Comparison of ENCODE assay signal across 1 cellular context in the genomic region with DNA sequence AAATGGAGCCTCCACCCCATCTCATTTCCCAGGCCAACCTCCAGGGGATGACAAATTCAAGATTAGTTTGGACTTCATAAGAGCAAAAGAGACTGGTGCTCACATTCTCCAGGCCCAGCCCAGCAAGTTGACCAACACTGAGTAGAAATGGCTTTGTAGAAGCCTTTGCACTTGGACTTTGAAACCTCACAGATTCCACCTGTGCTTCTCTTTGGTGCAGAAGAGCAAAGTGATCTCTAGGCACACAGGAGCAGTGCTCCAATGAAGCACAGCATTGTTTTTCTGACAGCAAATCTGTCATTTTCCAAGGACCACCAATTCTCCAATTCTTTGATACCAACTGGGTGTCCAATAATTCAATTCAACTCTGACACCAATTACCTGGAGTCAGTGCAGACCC.
TF ChIP-seq lines count a peak whose summit lies in the region.

No MANE protein-coding gene starts in this region.

TF ChIP-seq in HepG2, 621 proteins besides CTCF, POLR2A, EP300 and RAD21 (continued from another document and continues in another):
- TF ChIP-seq HNF4G (IDR thresholded peaks at IDR 0.05; ENCODE audit: borderline replicate concordance, low read depth, low read length) = peak; percentile 70; the same call in 1 of the 2 replicates
- no peak for TF ChIP-seq HNF4G (CRISPR knock-in tag; IDR thresholded peaks at IDR 0.05; ENCODE audit: borderline replicate concordance, low read depth)
- no peak for TF ChIP-seq SMAD3 (CRISPR knock-in tag; IDR thresholded peaks at IDR 0.05)
- TF ChIP-seq, protein P1, sequence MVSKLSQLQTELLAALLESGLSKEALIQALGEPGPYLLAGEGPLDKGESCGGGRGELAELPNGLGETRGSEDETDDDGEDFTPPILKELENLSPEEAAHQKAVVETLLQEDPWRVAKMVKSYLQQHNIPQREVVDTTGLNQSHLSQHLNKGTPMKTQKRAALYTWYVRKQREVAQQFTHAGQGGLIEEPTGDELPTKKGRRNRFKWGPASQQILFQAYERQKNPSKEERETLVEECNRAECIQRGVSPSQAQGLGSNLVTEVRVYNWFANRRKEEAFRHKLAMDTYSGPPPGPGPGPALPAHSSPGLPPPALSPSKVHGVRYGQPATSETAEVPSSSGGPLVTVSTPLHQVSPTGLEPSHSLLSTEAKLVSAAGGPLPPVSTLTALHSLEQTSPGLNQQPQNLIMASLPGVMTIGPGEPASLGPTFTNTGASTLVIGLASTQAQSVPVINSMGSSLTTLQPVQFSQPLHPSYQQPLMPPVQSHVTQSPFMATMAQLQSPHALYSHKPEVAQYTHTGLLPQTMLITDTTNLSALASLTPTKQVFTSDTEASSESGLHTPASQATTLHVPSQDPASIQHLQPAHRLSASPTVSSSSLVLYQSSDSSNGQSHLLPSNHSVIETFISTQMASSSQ (IDR thresholded peaks at IDR 0.05; ENCODE audit: low read depth) = no peak
- TF ChIP-seq, protein P1 (CRISPR knock-in tag; IDR thresholded peaks at IDR 0.05; ENCODE audit: borderline replicate concordance) = no peak
- no peak for TF ChIP-seq ZNF780A (CRISPR knock-in tag; IDR thresholded peaks at IDR 0.05)
- TF ChIP-seq RXRA (CRISPR knock-in tag; IDR thresholded peaks at IDR 0.05) = no peak
- no peak for TF ChIP-seq ZNF343 (CRISPR knock-in tag; IDR thresholded peaks at IDR 0.05)
- no peak for TF ChIP-seq YY1 (IDR thresholded peaks at IDR 0.05; ENCODE audit: insufficient read depth, insufficient replicate concordance, low read depth, low read length)
- TF ChIP-seq DPF2 (CRISPR knock-in tag; IDR thresholded peaks at IDR 0.05; ENCODE audit: borderline replicate concordance, low read depth) = no peak
- no peak for TF ChIP-seq FOXJ3 (CRISPR knock-in tag; IDR thresholded peaks at IDR 0.05; ENCODE audit: borderline replicate concordance)
- TF ChIP-seq CBX1 (IDR thresholded peaks at IDR 0.05; ENCODE audit: low read depth) = no peak
- TF ChIP-seq ZNF207 (IDR thresholded peaks at IDR 0.05; ENCODE audit: borderline replicate concordance) = no peak
- TF ChIP-seq SP1 (IDR thresholded peaks at IDR 0.05) = no peak
- TF ChIP-seq SP1 (CRISPR knock-in tag; IDR thresholded peaks at IDR 0.05) = no peak
- peak; percentile 77; the same call in 1 of the 2 replicates for TF ChIP-seq ZNF292 (CRISPR knock-in tag; IDR thresholded peaks at IDR 0.05; ENCODE audit: borderline replicate concordance, low read depth)
- TF ChIP-seq, protein P2, sequence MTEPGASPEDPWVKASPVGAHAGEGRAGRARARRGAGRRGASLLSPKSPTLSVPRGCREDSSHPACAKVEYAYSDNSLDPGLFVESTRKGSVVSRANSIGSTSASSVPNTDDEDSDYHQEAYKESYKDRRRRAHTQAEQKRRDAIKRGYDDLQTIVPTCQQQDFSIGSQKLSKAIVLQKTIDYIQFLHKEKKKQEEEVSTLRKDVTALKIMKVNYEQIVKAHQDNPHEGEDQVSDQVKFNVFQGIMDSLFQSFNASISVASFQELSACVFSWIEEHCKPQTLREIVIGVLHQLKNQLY (CRISPR knock-in tag; IDR thresholded peaks at IDR 0.05) = no peak
- no peak for TF ChIP-seq CBX2 (IDR thresholded peaks at IDR 0.05; ENCODE audit: low read depth, low read length)
- TF ChIP-seq CBX2 (CRISPR knock-in tag; IDR thresholded peaks at IDR 0.05; ENCODE audit: low read depth) = no peak
- TF ChIP-seq ZSCAN22 (CRISPR knock-in tag; IDR thresholded peaks at IDR 0.05) = no peak
- TF ChIP-seq, protein P3, sequence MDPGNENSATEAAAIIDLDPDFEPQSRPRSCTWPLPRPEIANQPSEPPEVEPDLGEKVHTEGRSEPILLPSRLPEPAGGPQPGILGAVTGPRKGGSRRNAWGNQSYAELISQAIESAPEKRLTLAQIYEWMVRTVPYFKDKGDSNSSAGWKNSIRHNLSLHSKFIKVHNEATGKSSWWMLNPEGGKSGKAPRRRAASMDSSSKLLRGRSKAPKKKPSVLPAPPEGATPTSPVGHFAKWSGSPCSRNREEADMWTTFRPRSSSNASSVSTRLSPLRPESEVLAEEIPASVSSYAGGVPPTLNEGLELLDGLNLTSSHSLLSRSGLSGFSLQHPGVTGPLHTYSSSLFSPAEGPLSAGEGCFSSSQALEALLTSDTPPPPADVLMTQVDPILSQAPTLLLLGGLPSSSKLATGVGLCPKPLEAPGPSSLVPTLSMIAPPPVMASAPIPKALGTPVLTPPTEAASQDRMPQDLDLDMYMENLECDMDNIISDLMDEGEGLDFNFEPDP (CRISPR knock-in tag; conservative IDR thresholded peaks at IDR 0.05) = no peak
- TF ChIP-seq CHD2 (IDR thresholded peaks at IDR 0.05; ENCODE audit: low read depth, low read length) = no peak
- TF ChIP-seq, protein P4, sequence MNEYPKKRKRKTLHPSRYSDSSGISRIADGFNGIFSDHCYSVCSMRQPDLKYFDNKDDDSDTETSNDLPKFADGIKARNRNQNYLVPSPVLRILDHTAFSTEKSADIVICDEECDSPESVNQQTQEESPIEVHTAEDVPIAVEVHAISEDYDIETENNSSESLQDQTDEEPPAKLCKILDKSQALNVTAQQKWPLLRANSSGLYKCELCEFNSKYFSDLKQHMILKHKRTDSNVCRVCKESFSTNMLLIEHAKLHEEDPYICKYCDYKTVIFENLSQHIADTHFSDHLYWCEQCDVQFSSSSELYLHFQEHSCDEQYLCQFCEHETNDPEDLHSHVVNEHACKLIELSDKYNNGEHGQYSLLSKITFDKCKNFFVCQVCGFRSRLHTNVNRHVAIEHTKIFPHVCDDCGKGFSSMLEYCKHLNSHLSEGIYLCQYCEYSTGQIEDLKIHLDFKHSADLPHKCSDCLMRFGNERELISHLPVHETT (CRISPR knock-in tag; conservative IDR thresholded peaks at IDR 0.05) = no peak
- no peak for TF ChIP-seq TBX2 (CRISPR knock-in tag; IDR thresholded peaks at IDR 0.05; ENCODE audit: borderline replicate concordance)
- peak; percentile 25; the same call in 1 of the 2 replicates for TF ChIP-seq KDM1A (CRISPR knock-in tag; IDR thresholded peaks at IDR 0.05)
- TF ChIP-seq TRIM24 (CRISPR knock-in tag; IDR thresholded peaks at IDR 0.05) = 0 out of 2 replicates have a peak, but pooled peaks have one; percentile 35
- TF ChIP-seq ZNF263 (CRISPR knock-in tag; IDR thresholded peaks at IDR 0.05) = peak; percentile 60
- TF ChIP-seq KDM5A (IDR thresholded peaks at IDR 0.05; ENCODE audit: borderline replicate concordance, low read length) = no peak
- TF ChIP-seq, protein P5, sequence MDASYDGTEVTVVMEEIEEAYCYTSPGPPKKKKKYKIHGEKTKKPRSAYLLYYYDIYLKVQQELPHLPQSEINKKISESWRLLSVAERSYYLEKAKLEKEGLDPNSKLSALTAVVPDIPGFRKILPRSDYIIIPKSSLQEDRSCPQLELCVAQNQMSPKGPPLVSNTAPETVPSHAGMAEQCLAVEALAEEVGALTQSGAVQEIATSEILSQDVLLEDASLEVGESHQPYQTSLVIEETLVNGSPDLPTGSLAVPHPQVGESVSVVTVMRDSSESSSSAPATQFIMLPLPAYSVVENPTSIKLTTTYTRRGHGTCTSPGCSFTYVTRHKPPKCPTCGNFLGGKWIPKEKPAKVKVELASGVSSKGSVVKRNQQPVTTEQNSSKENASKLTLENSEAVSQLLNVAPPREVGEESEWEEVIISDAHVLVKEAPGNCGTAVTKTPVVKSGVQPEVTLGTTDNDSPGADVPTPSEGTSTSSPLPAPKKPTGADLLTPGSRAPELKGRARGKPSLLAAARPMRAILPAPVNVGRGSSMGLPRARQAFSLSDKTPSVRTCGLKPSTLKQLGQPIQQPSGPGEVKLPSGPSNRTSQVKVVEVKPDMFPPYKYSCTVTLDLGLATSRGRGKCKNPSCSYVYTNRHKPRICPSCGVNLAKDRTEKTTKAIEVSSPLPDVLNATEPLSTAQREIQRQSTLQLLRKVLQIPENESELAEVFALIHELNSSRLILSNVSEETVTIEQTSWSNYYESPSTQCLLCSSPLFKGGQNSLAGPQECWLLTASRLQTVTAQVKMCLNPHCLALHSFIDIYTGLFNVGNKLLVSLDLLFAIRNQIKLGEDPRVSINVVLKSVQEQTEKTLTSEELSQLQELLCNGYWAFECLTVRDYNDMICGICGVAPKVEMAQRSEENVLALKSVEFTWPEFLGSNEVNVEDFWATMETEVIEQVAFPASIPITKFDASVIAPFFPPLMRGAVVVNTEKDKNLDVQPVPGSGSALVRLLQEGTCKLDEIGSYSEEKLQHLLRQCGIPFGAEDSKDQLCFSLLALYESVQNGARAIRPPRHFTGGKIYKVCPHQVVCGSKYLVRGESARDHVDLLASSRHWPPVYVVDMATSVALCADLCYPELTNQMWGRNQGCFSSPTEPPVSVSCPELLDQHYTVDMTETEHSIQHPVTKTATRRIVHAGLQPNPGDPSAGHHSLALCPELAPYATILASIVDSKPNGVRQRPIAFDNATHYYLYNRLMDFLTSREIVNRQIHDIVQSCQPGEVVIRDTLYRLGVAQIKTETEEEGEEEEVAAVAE (CRISPR knock-in tag; IDR thresholded peaks at IDR 0.05; ENCODE audit: borderline replicate concordance) = no peak
- TF ChIP-seq IKZF4 (CRISPR knock-in tag; IDR thresholded peaks at IDR 0.05; ENCODE audit: borderline replicate concordance, low read depth, not compliant biosample characterization) = no peak
- TF ChIP-seq ZFP1 (CRISPR knock-in tag; IDR thresholded peaks at IDR 0.05) = no peak
- no peak for TF ChIP-seq TARDBP (CRISPR knock-in tag; IDR thresholded peaks at IDR 0.05)
- TF ChIP-seq, protein P6, sequence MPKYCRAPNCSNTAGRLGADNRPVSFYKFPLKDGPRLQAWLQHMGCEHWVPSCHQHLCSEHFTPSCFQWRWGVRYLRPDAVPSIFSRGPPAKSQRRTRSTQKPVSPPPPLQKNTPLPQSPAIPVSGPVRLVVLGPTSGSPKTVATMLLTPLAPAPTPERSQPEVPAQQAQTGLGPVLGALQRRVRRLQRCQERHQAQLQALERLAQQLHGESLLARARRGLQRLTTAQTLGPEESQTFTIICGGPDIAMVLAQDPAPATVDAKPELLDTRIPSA (CRISPR knock-in tag; IDR thresholded peaks at IDR 0.05; ENCODE audit: borderline replicate concordance) = no peak
- TF ChIP-seq, protein P7, sequence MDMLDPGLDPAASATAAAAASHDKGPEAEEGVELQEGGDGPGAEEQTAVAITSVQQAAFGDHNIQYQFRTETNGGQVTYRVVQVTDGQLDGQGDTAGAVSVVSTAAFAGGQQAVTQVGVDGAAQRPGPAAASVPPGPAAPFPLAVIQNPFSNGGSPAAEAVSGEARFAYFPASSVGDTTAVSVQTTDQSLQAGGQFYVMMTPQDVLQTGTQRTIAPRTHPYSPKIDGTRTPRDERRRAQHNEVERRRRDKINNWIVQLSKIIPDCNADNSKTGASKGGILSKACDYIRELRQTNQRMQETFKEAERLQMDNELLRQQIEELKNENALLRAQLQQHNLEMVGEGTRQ (IDR thresholded peaks at IDR 0.05; ENCODE audit: low read depth, low read length) = no peak
- TF ChIP-seq, protein P7 (CRISPR knock-in tag; IDR thresholded peaks at IDR 0.05; ENCODE audit: borderline replicate concordance) = no peak
- no peak for TF ChIP-seq KDM6A (CRISPR knock-in tag; IDR thresholded peaks at IDR 0.05; ENCODE audit: low read depth)
- TF ChIP-seq PHF5A (CRISPR knock-in tag; IDR thresholded peaks at IDR 0.05; ENCODE audit: low read depth, unreplicated experiment) = no peak
- TF ChIP-seq, protein P8, sequence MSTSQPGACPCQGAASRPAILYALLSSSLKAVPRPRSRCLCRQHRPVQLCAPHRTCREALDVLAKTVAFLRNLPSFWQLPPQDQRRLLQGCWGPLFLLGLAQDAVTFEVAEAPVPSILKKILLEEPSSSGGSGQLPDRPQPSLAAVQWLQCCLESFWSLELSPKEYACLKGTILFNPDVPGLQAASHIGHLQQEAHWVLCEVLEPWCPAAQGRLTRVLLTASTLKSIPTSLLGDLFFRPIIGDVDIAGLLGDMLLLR (CRISPR knock-in tag; IDR thresholded peaks at IDR 0.05) = no peak
- TF ChIP-seq CREB1 (IDR thresholded peaks at IDR 0.05) = no peak
- no peak for TF ChIP-seq CREB1 (CRISPR knock-in tag; IDR thresholded peaks at IDR 0.05)
- no peak for TF ChIP-seq ERF (CRISPR knock-in tag; IDR thresholded peaks at IDR 0.05)
- TF ChIP-seq, protein P9, sequence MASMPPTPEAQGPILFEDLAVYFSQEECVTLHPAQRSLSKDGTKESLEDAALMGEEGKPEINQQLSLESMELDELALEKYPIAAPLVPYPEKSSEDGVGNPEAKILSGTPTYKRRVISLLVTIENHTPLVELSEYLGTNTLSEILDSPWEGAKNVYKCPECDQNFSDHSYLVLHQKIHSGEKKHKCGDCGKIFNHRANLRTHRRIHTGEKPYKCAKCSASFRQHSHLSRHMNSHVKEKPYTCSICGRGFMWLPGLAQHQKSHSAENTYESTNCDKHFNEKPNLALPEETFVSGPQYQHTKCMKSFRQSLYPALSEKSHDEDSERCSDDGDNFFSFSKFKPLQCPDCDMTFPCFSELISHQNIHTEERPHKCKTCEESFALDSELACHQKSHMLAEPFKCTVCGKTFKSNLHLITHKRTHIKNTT (CRISPR knock-in tag; IDR thresholded peaks at IDR 0.05) = no peak
- TF ChIP-seq SRSF1 (optimal IDR thresholded peaks at IDR 0.05; ENCODE audit: low read depth, low read length) = no peak
- TF ChIP-seq GATAD2A (CRISPR knock-in tag; IDR thresholded peaks at IDR 0.05) = peak; percentile 50; the same call in 1 of the 2 replicates
- TF ChIP-seq TAF1 (CRISPR knock-in tag; IDR thresholded peaks at IDR 0.05) = no peak
- no peak for TF ChIP-seq ZNF747 (CRISPR knock-in tag; IDR thresholded peaks at IDR 0.05; ENCODE audit: borderline replicate concordance)
- TF ChIP-seq ATF1 (CRISPR knock-in tag; IDR thresholded peaks at IDR 0.05) = no peak
- no peak for TF ChIP-seq NFYC (CRISPR knock-in tag; IDR thresholded peaks at IDR 0.05)
- no peak for TF ChIP-seq RFX1 (IDR thresholded peaks at IDR 0.05)
